23 cellular contexts compared by ENCODE assay signal in genomic region chr19:53883231-53883661, GRCh38. TPM values are rescaled to one million over a fixed set of nuclear protein-coding genes. Genes with fewer than 3 reads are reported as not detected.
DNase-seq lines count a peak whose midpoint lies in the region; ATAC-seq and TF ChIP-seq lines count a peak whose summit lies in the region.
"Had no signal": no experiment of that assay in that cellular context is flagged by ENCODE, and none has a peak within 500 bp of the region (broad histone marks: within the 10 kb centered on the region; RNA-seq: fewer than 3 reads in every experiment).

No MANE protein-coding gene starts in this region.

- H3K9me2 ChIP-seq in PC-3 (replicated peaks; ENCODE audit: low read length) = no peaks in the 10 kb centered on the region

- peak overlapping the region; percentile 31 for H3K4me3 Mint-ChIP-seq in central memory CD8-positive, alpha-beta T cell
- H3K4me3 Mint-ChIP-seq in naive thymus-derived CD4-positive, alpha-beta T cell = peak overlapping the region in 4 of 10 donors; percentile 17 to 58 (median 50)
- no peak overlapping the region for H3K4me3 Mint-ChIP-seq in stimulated activated effector memory CD8-positive, alpha-beta T cell treated with anti-CD3 and anti-CD28 coated beads, Interleukin-12 subunit alpha, Interleukin-12 subunit beta, amount 100 ng/mL, for 72 hours
- H3K4me3 Mint-ChIP-seq: T-helper 2 cell treated with Interferon-gamma antibody and Interleukin-4, amounts not matched to agents 5 μg/mL and 100 μg/mL, for 36 hours had no signal

- ATAC-seq in central memory CD8-positive, alpha-beta T cell (replicated peaks; ENCODE audit: extremely low read depth, poor library complexity, severe bottlenecking) = no peak
- ATAC-seq in naive thymus-derived CD4-positive, alpha-beta T cell = peak; percentile 23
- ATAC-seq in PC-3 = no peak
- ATAC-seq in stimulated activated effector memory CD8-positive, alpha-beta T cell treated with anti-CD3 and anti-CD28 coated beads, Interleukin-12 subunit alpha, Interleukin-12 subunit beta, amount 100 ng/mL, for 72 hours = no peak
- ATAC-seq: activated T-cell treated with anti-CD3 and anti-CD28 coated beads, Interleukin-2, amount 50 U/mL, for 72 hours; GM12878; stimulated activated naive B cell treated with anti-CD40 and anti-IgM and Interleukin-4, amounts not matched to agents 10 μg/mL and 1 μg/mL and 100 μg/mL, for 72 hours had no signal

- no peak overlapping the region for H2AFZ ChIP-seq in PC-3 (ENCODE audit: low read length)

- DNase-seq in NCI-H2227 (lab: John Stamatoyannopoulos, UW; ENCODE audit: unreplicated experiment) (peak; percentile 59), NCI-H2227 treated with DMSO at 0.1 percent for 48 hours (lab: John Stamatoyannopoulos, UW) (no peak), PC-3 (no peak), testis (no peak)
- no peak for DNase-seq in central memory CD8-positive, alpha-beta T cell (ENCODE audit: low spot score in 2 of 2)
- DNase-seq in naive thymus-derived CD4-positive, alpha-beta T cell = peak in 1 of 9 donors; percentile 64
- DNase-seq in stimulated activated effector memory CD8-positive, alpha-beta T cell treated with anti-CD3 and anti-CD28 coated beads, Interleukin-12 subunit alpha, Interleukin-12 subunit beta, amount 100 ng/mL, for 72 hours (ENCODE audit: low spot score in 2 of 2) = no peak
- DNase-seq: activated T-cell treated with anti-CD3 and anti-CD28 coated beads, Interleukin-2, amount 50 U/mL, for 72 hours; NCI-H1092; NCI-H2171 treated with DMSO at 0.1 percent for 48 hours; NK-92 treated with Interleukin-12 subunit alpha and Interleukin-12 subunit beta, amount 100 ng/mL, for 24 hours; stimulated activated naive B cell treated with anti-CD40 and anti-IgM and Interleukin-4, amounts not matched to agents 10 μg/mL and 1 μg/mL and 100 μg/mL, for 72 hours had no signal

- peaks cover 28% of the 10 kb centered on the region for H3K27me3 Mint-ChIP-seq in central memory CD8-positive, alpha-beta T cell
- peaks cover 21 to 36% (median 26%) of the 10 kb centered on the region in 5 donors for H3K27me3 Mint-ChIP-seq in naive thymus-derived CD4-positive, alpha-beta T cell

- H3K9ac ChIP-seq in HUES48 (ENCODE audit: low read depth, low read length) (no peak overlapping the region), PC-3 (ENCODE audit: low read length) (no peak overlapping the region)

- peaks cover 7% of the 10 kb centered on the region for H3K4me1 Mint-ChIP-seq in central memory CD8-positive, alpha-beta T cell
- H3K4me1 Mint-ChIP-seq in naive thymus-derived CD4-positive, alpha-beta T cell = peaks cover 6 to 24% (median 15%) of the 10 kb centered on the region in 7 donors
- peaks cover 14% of the 10 kb centered on the region for H3K4me1 Mint-ChIP-seq in stimulated activated effector memory CD8-positive, alpha-beta T cell treated with anti-CD3 and anti-CD28 coated beads, Interleukin-12 subunit alpha, Interleukin-12 subunit beta, amount 100 ng/mL, for 72 hours

- CTCF ChIA-PET in naive thymus-derived CD4-positive, alpha-beta T cell (lab: Charles Lee) = interaction anchor here (0.8 to 1.5 kb wide), 5 partner anchors 9 to 141 kb away, joined by 3 to 11 read pairs (median 4); no protein-coding TSS in a partner anchor
- CTCF ChIA-PET in PC-3 (lab: Charles Lee) = interaction anchor here (0.7 kb wide), 1 partner anchor 18 kb away, joined by 3 read pairs; no protein-coding TSS in a partner anchor

- H3K36me3 Mint-ChIP-seq in central memory CD8-positive, alpha-beta T cell (ENCODE audit: insufficient read depth) = peaks cover 11% of the 10 kb centered on the region
- peaks cover 0 to 4% (median 0%) of the 10 kb centered on the region in 5 donors for H3K36me3 Mint-ChIP-seq in naive thymus-derived CD4-positive, alpha-beta T cell
- no peaks in the 10 kb centered on the region for H3K36me3 Mint-ChIP-seq in stimulated activated effector memory CD8-positive, alpha-beta T cell treated with anti-CD3 and anti-CD28 coated beads, Interleukin-12 subunit alpha, Interleukin-12 subunit beta, amount 100 ng/mL, for 72 hours

- intact Hi-C loops in naive thymus-derived CD4-positive, alpha-beta T cell (cut with micrococcal nuclease) = loop anchor here (2.0 to 5.0 kb wide), 2 partner anchors 14 to 91 kb away; no protein-coding TSS in a partner anchor
- intact Hi-C loops in PC-3 (cut with micrococcal nuclease) = no loop called here
- intact Hi-C loops in testis (cut with DNase I; ENCODE audit: low total_unique reads) = no loop called here

- H3K4me2 ChIP-seq in PC-3 (ENCODE audit: low read length) = no peak overlapping the region
- H3K4me2 ChIP-seq: smooth muscle cell had no signal

- no peak for TF ChIP-seq POLR2A in testis (IDR thresholded peaks at IDR 0.05)

- no TSS peak for BruUV-seq in PC-3 (replicated peaks; lab: Mats Ljungman, UMichigan)

- no peaks in the 10 kb centered on the region for H3K9me3 Mint-ChIP-seq in central memory CD8-positive, alpha-beta T cell
- H3K9me3 Mint-ChIP-seq in naive thymus-derived CD4-positive, alpha-beta T cell = peaks cover 0 to 6% (median 0%) of the 10 kb centered on the region in 11 donors
- no peaks in the 10 kb centered on the region for H3K9me3 Mint-ChIP-seq in stimulated activated effector memory CD8-positive, alpha-beta T cell treated with anti-CD3 and anti-CD28 coated beads, Interleukin-12 subunit alpha, Interleukin-12 subunit beta, amount 100 ng/mL, for 72 hours
- H3K9me3 Mint-ChIP-seq: activated T-cell treated with anti-CD3 and anti-CD28 coated beads, Interleukin-2, amount 50 U/mL, for 72 hours; stimulated activated naive B cell treated with anti-CD40 and anti-IgM and Interleukin-4, amounts not matched to agents 10 μg/mL and 1 μg/mL and 100 μg/mL, for 72 hours; T-helper 2 cell treated with Interferon-gamma antibody and Interleukin-4, amounts not matched to agents 5 μg/mL and 100 μg/mL, for 36 hours had no signal

- H3K4me3 ChIP-seq in HUES48 (ENCODE audit: low read depth, low read length) (peak overlapping the region; percentile 70), PC-3 (ENCODE audit: low read length) (no peak overlapping the region), testis (peak overlapping the region in 1 of 2 donors; percentile 8)
- no peak overlapping the region for H3K4me3 ChIP-seq in naive thymus-derived CD4-positive, alpha-beta T cell (ENCODE audit: low read length)
- H3K4me3 ChIP-seq: GM12878, smooth muscle cell had no signal

- no peaks in the 10 kb centered on the region for H3K79me2 ChIP-seq in PC-3 (ENCODE audit: low read length)

- H3K9me3 ChIP-seq in HUES48 (ENCODE audit: control insufficient read depth, insufficient read depth, low read length) (no peaks in the 10 kb centered on the region), PC-3 (ENCODE audit: low read length) (no peaks in the 10 kb centered on the region), testis (no peaks in the 10 kb centered on the region)
- H3K9me3 ChIP-seq in naive thymus-derived CD4-positive, alpha-beta T cell (ENCODE audit: control insufficient read depth in 2 of 3, low read length in 3 of 3) = no peaks in the 10 kb centered on the region
- H3K9me3 ChIP-seq: upper lobe of left lung had no signal

- H3F3A ChIP-seq in PC-3 (ENCODE audit: low read length, unreplicated experiment) = no peaks in the 10 kb centered on the region

- H4K20me1 ChIP-seq in PC-3 (ENCODE audit: low read length) = no peaks in the 10 kb centered on the region

- peak overlapping the region; percentile 13 for H3K27ac Mint-ChIP-seq in central memory CD8-positive, alpha-beta T cell (ENCODE audit: low read depth)
- H3K27ac Mint-ChIP-seq in naive thymus-derived CD4-positive, alpha-beta T cell = peak overlapping the region in 1 of 9 donors; percentile 33
- no peak overlapping the region for H3K27ac Mint-ChIP-seq in stimulated activated effector memory CD8-positive, alpha-beta T cell treated with anti-CD3 and anti-CD28 coated beads, Interleukin-12 subunit alpha, Interleukin-12 subunit beta, amount 100 ng/mL, for 72 hours
- H3K27ac Mint-ChIP-seq: activated T-cell treated with anti-CD3 and anti-CD28 coated beads, Interleukin-2, amount 50 U/mL, for 72 hours; CD4-positive, CD25-positive, alpha-beta regulatory T cell; stimulated activated naive B cell treated with anti-CD40 and anti-IgM and Interleukin-4, amounts not matched to agents 10 μg/mL and 1 μg/mL and 100 μg/mL, for 72 hours; T-helper 2 cell treated with Interferon-gamma antibody and Interleukin-4, amounts not matched to agents 5 μg/mL and 100 μg/mL, for 36 hours had no signal

- WGBS in testis, 2 donors = 1 to 4% methylated on average over 9 to 19 of the region's 19 CpGs

- no peaks in the 10 kb centered on the region for H3K36me3 ChIP-seq in HUES48 (ENCODE audit: control insufficient read depth, insufficient read depth, low read length)
- H3K36me3 ChIP-seq in naive thymus-derived CD4-positive, alpha-beta T cell (ENCODE audit: control insufficient read depth in 2 of 3, insufficient read depth in 3 of 3, low read length in 3 of 3) = no peaks in the 10 kb centered on the region
- H3K36me3 ChIP-seq in PC-3 (ENCODE audit: low read depth, low read length) = no peaks in the 10 kb centered on the region
- H3K36me3 ChIP-seq in testis (ENCODE audit: low read depth, missing control alignments) = no peaks in the 10 kb centered on the region
- H3K36me3 ChIP-seq: upper lobe of left lung had no signal

- peaks cover 22% of the 10 kb centered on the region for H3K4me1 ChIP-seq in HUES48 (ENCODE audit: control insufficient read depth, insufficient read depth, low read length)
- peaks cover 25 to 33% of the 10 kb centered on the region in 2 donors for H3K4me1 ChIP-seq in naive thymus-derived CD4-positive, alpha-beta T cell (ENCODE audit: control insufficient read depth in 2 of 2, insufficient read depth in 2 of 2, low read length in 2 of 2)
- peaks cover 20% of the 10 kb centered on the region for H3K4me1 ChIP-seq in PC-3 (ENCODE audit: insufficient read depth, low read length)
- peaks cover 14% of the 10 kb centered on the region for H3K4me1 ChIP-seq in testis

- H3K27me3 ChIP-seq in HUES48 (ENCODE audit: control insufficient read depth, insufficient read depth, low read length) = peaks cover 39% of the 10 kb centered on the region
- peaks cover 0 to 31% of the 10 kb centered on the region in 2 donors for H3K27me3 ChIP-seq in naive thymus-derived CD4-positive, alpha-beta T cell (ENCODE audit: control insufficient read depth in 2 of 2, insufficient read depth in 2 of 2, low read length in 2 of 2)
- peaks cover 33% of the 10 kb centered on the region for H3K27me3 ChIP-seq in PC-3 (ENCODE audit: low read length)
- no peaks in the 10 kb centered on the region for H3K27me3 ChIP-seq in testis

- H3K27ac ChIP-seq in HUES48 (ENCODE audit: low read depth, low read length) = no peak overlapping the region
- H3K27ac ChIP-seq in naive thymus-derived CD4-positive, alpha-beta T cell (ENCODE audit: low read depth, low read length) = no peak overlapping the region
- H3K27ac ChIP-seq in PC-3 (ENCODE audit: low read length) = no peak overlapping the region
- no peak overlapping the region for H3K27ac ChIP-seq in testis
- H3K27ac ChIP-seq: upper lobe of left lung had no signal

- no peak for TF ChIP-seq CTCF in PC-3 (conservative IDR thresholded peaks at IDR 0.05; ENCODE audit: low read depth, low read length)
- TF ChIP-seq CTCF in testis (IDR thresholded peaks at IDR 0.05) = no peak

- POLR2A ChIA-PET in naive thymus-derived CD4-positive, alpha-beta T cell (lab: Charles Lee) = interaction anchor here (0.6 to 3.2 kb wide), 3 partner anchors 9 to 16 kb away, joined by 3 to 23 read pairs (median 4); partner anchors contain the start of gene MYADM
- POLR2A ChIA-PET in PC-3 (lab: Charles Lee; ENCODE audit: unreplicated experiment) = no interaction called here

RNA-seq across cellular contexts. Expression of gene PRKCG, which starts 1.2 kb away (rescaled TPM):
- total RNA-seq in naive thymus-derived CD4-positive, alpha-beta T cell = 1 to 10 TPM in 2 of 5 experiments, not detected in 3; 1.6 to 2.4 TPM
- under 1 TPM in 1 of 2 donors, not detected in 1; 0.05 TPM for polyA plus RNA-seq in naive thymus-derived CD4-positive, alpha-beta T cell
- 1.5 TPM in 1 of 2 replicates, not detected in the other for total RNA-seq in PC-3 (2014; rRNA removed)
- total RNA-seq in testis = 10 to 100 TPM in 1 of 2 donors, 1 to 10 TPM in 1; 3.7 to 10.6 TPM
- polyA plus RNA-seq in testis (ENCODE audit: insufficient read depth, low read depth, low replicate concordance) = 4.3 TPM
- total RNA-seq: A172; activated T-cell treated with anti-CD3 and anti-CD28 coated beads, Interleukin-2, amount 50 U/mL, for 72 hours; CD4-positive, CD25-positive, alpha-beta regulatory T cell; GM12878; H4; smooth muscle cell had no signal
- polyA plus RNA-seq: CD4-positive, CD25-positive, alpha-beta regulatory T cell; GM12878; keratinocyte had no signal

RNA-seq across cellular contexts. Expression of gene MYADM, which starts 15.6 kb away (rescaled TPM):
- 100 to 1,000 TPM in 3 of 5 experiments, 10 to 100 TPM in 2; 51.5 to 524 (median 116) TPM for total RNA-seq in naive thymus-derived CD4-positive, alpha-beta T cell
- 10 to 100 TPM; 60.6 to 61.3 TPM for polyA plus RNA-seq in naive thymus-derived CD4-positive, alpha-beta T cell
- total RNA-seq in PC-3 (2014; rRNA removed) (58.9 and 63.5 TPM in 2 replicates), testis (10 to 100 TPM; 48.7 to 57.8 TPM)
- 128 TPM for polyA plus RNA-seq in testis (ENCODE audit: insufficient read depth, low read depth, low replicate concordance)

RNA-seq across cellular contexts. Expression of gene CACNG7, which starts 25.8 kb away (rescaled TPM):
- not detected for total RNA-seq in naive thymus-derived CD4-positive, alpha-beta T cell
- polyA plus RNA-seq in naive thymus-derived CD4-positive, alpha-beta T cell = not detected
- total RNA-seq in PC-3 (2014; rRNA removed) = not detected in 2 replicates
- under 1 TPM; 0.39 to 0.81 TPM for total RNA-seq in testis
- polyA plus RNA-seq in testis (ENCODE audit: insufficient read depth, low read depth, low replicate concordance) = 0.53 TPM
- total RNA-seq: A172; activated T-cell treated with anti-CD3 and anti-CD28 coated beads, Interleukin-2, amount 50 U/mL, for 72 hours; CD4-positive, CD25-positive, alpha-beta regulatory T cell; epithelial cell of proximal tubule; GM12878; H4; posterior vena cava; upper lobe of left lung had no signal
- polyA plus RNA-seq: CD4-positive, CD25-positive, alpha-beta regulatory T cell; GM12878; keratinocyte had no signal

RNA-seq across cellular contexts. Expression of gene NLRP12, which starts 59.1 kb away (rescaled TPM):
- 10 to 100 TPM in 1 of 5 experiments, 1 to 10 TPM in 1, under 1 TPM in 1, not detected in 2; 0.14 to 16.1 (median 1.8) TPM for total RNA-seq in naive thymus-derived CD4-positive, alpha-beta T cell
- polyA plus RNA-seq in naive thymus-derived CD4-positive, alpha-beta T cell = not detected
- 0.12 TPM in 1 of 2 replicates, not detected in the other for total RNA-seq in PC-3 (2014; rRNA removed)
- total RNA-seq in testis = 1 to 10 TPM in 1 of 2 donors, under 1 TPM in 1; 0.16 to 1.5 TPM
- not detected for polyA plus RNA-seq in testis (ENCODE audit: insufficient read depth, low read depth, low replicate concordance)
- total RNA-seq: A172; activated T-cell treated with anti-CD3 and anti-CD28 coated beads, Interleukin-2, amount 50 U/mL, for 72 hours; CD4-positive, CD25-positive, alpha-beta regulatory T cell; epithelial cell of proximal tubule; GM12878 had no signal
- polyA plus RNA-seq: CD4-positive, CD25-positive, alpha-beta regulatory T cell; GM12878; keratinocyte; smooth muscle cell had no signal

Comparison
In these comparisons a context has a peak if more than half of its experiments do, and no peak if none do; other contexts are left out.
1. intact Hi-C loops: an anchor here in naive thymus-derived CD4-positive, alpha-beta T cell (2.0 to 5.0 kb wide); none called in PC-3 and testis.